In genomic region chr6:141492885-141493284, GRCh38 we compare ENCODE assay signal across 18 cellular contexts.
DNase-seq lines count a peak whose midpoint lies in the region; TF ChIP-seq lines count a peak whose summit lies in the region.
"Had no signal": no experiment of that assay in that cellular context is flagged by ENCODE, and none has a peak within 500 bp of the region (broad histone marks: within the 10 kb centered on the region; RNA-seq: fewer than 3 reads in every experiment).

No MANE protein-coding gene starts in this region.

- POLR2A ChIA-PET in OCI-LY7 (lab: Charles Lee), result interaction anchor here (1.3 kb wide), 1 partner anchor 10 kb away, joined by 4 read pairs; no protein-coding TSS in a partner anchor

- H3K36me3 Mint-ChIP-seq in H9 (ENCODE audit: insufficient read depth in 1 of 3, low read depth in 3 of 3), result peaks cover 15 to 26% (median 24%) of the 10 kb centered on the region in 3 experiments
- H3K36me3 Mint-ChIP-seq: CD14-positive monocyte; CD4-positive, alpha-beta memory T cell had no signal

- H3K79me1 ChIP-seq in trophoblast cell (ENCODE audit: low read length) (no peaks in the 10 kb centered on the region), H9 (ENCODE audit: insufficient read depth, low read depth, low read length, poor library complexity, severe bottlenecking) (no peaks in the 10 kb centered on the region)

- no peaks in the 10 kb centered on the region for H3K9me2 ChIP-seq in OCI-LY7 (ENCODE audit: insufficient read depth, low read length)

- H3K9me3 ChIP-seq in OCI-LY7 (ENCODE audit: low read length) (peaks cover 6% of the 10 kb centered on the region; the same call in 1 of the 2 replicates), trophoblast cell (ENCODE audit: insufficient read depth, low read depth, low read length) (no peaks in the 10 kb centered on the region), H9 (ENCODE audit: control insufficient read depth, low read depth, low read length) (no peaks in the 10 kb centered on the region)
- H3K9me3 ChIP-seq: A549 had no signal

- H2BK120ac ChIP-seq in trophoblast cell (ENCODE audit: insufficient read depth, low read length, poor library complexity) (no peak overlapping the region), H9 (ENCODE audit: low read depth, low read length, poor library complexity, severe bottlenecking) (no peak overlapping the region)

- H3K4me3 Mint-ChIP-seq in H9, result no peak overlapping the region; a peak in 1 of 5 replicates
- H3K4me3 Mint-ChIP-seq: CD14-positive monocyte; CD4-positive, alpha-beta memory T cell had no signal

- no peak overlapping the region for H4K5ac ChIP-seq in H9 (ENCODE audit: insufficient read length, low read depth, low read length)

- DNase-seq in DMS53 (lab: John Stamatoyannopoulos, UW), result peak; percentile 49
- DNase-seq in DMS53 treated with DMSO at 0.1 percent for 48 hours (lab: John Stamatoyannopoulos, UW; ENCODE audit: unreplicated experiment), result no peak
- no peak for DNase-seq in OCI-LY7 (ENCODE audit: low spot score)
- peak; percentile 72 for DNase-seq in epithelial cell of esophagus (ENCODE audit: low read depth)
- DNase-seq in trophoblast cell, result peak; percentile 5 to 72
- DNase-seq in stimulated activated CD8-positive, alpha-beta memory T cell treated with anti-CD3 and anti-CD28 coated beads, Interleukin-4, amount 100 ng/mL, for 48 hours, result no peak
- no peak for DNase-seq in H9
- DNase-seq: AML-193; CD4-positive, alpha-beta memory T cell; DMS153; DND-41; EL; HCEC 1CT had no signal

- no peaks in the 10 kb centered on the region for H3K27me3 ChIP-seq in trophoblast cell (ENCODE audit: insufficient read depth, low read length)
- H3K27me3 ChIP-seq in H9 (ENCODE audit: insufficient read depth, low read length), result no peaks in the 10 kb centered on the region
- H3K27me3 ChIP-seq: BLaER1 had no signal

- BruUV-seq in OCI-LY7 (replicated peaks; lab: Mats Ljungman, UMichigan), result no TSS peak

- H4K8ac ChIP-seq in trophoblast cell (ENCODE audit: low read depth, low read length) (no peak overlapping the region), H9 (replicated peaks; ENCODE audit: insufficient read length, low read depth, low read length) (no peak overlapping the region)

- no peak overlapping the region for H3K9ac ChIP-seq in trophoblast cell (ENCODE audit: low read length)
- H3K9ac ChIP-seq in H9 (ENCODE audit: extremely low read depth, insufficient read length, low read length), result no peak overlapping the region
- H3K9ac ChIP-seq: BLaER1 had no signal

- no peak overlapping the region for H3K23ac ChIP-seq in trophoblast cell (ENCODE audit: low read length)
- H3K23ac ChIP-seq in H9 (ENCODE audit: insufficient read length, low read depth, low read length), result no peak overlapping the region

- H3K27me3 Mint-ChIP-seq in H9 (ENCODE audit: low read depth), result no peaks in the 10 kb centered on the region
- H3K27me3 Mint-ChIP-seq: CD4-positive, alpha-beta memory T cell had no signal

- H3K79me2 ChIP-seq in OCI-LY7 (ENCODE audit: insufficient read depth, low read depth, low read length) (no peaks in the 10 kb centered on the region), trophoblast cell (ENCODE audit: control insufficient read depth, insufficient read depth, low read length, poor library complexity) (no peaks in the 10 kb centered on the region), H9 (ENCODE audit: insufficient read depth, low read length) (no peaks in the 10 kb centered on the region)

- H3K27ac ChIP-seq in OCI-LY7 (ENCODE audit: low read depth, low read length, poor library complexity, severe bottlenecking), result no peak overlapping the region
- H3K27ac ChIP-seq in trophoblast cell (ENCODE audit: low read depth, low read length), result no peak overlapping the region
- H3K27ac ChIP-seq in H9 (ENCODE audit: insufficient read length, low read depth, low read length), result no peak overlapping the region
- H3K27ac ChIP-seq: 22Rv1, A549, BLaER1 had no signal

- no peak overlapping the region for H3K14ac ChIP-seq in trophoblast cell (ENCODE audit: low read length)
- no peak overlapping the region for H3K14ac ChIP-seq in H9 (ENCODE audit: insufficient read depth, low read length)

- H3K23me2 ChIP-seq in H9 (ENCODE audit: insufficient read length, low read depth, low read length, poor library complexity, severe bottlenecking), result no peaks in the 10 kb centered on the region

- H2BK15ac ChIP-seq in H9 (ENCODE audit: low read depth, low read length), result no peak overlapping the region

- H3K18ac ChIP-seq in trophoblast cell (ENCODE audit: low read length), result no peak overlapping the region
- no peak overlapping the region for H3K18ac ChIP-seq in H9 (ENCODE audit: insufficient read length, low read depth, low read length)

- H3K4ac ChIP-seq in trophoblast cell (ENCODE audit: low read depth, low read length) (no peak overlapping the region), H9 (ENCODE audit: low read depth, low read length) (no peak overlapping the region)

- H3T11ph ChIP-seq in H9 (ENCODE audit: low read length), result no peak overlapping the region

- no peak overlapping the region for H4K91ac ChIP-seq in trophoblast cell (ENCODE audit: low read depth, low read length)
- no peak overlapping the region for H4K91ac ChIP-seq in H9 (ENCODE audit: insufficient read length, low read depth, low read length)

- H3K4me3 ChIP-seq in OCI-LY7 (ENCODE audit: low read depth, low read length, poor library complexity, severe bottlenecking) (no peak overlapping the region), epithelial cell of esophagus (ENCODE audit: low read length) (no peak overlapping the region), trophoblast cell (ENCODE audit: low read depth, low read length) (no peak overlapping the region)
- H3K4me3 ChIP-seq: A549, BLaER1, GM12878 had no signal

- TF ChIP-seq CTCF in OCI-LY7 (conservative IDR thresholded peaks at IDR 0.05; ENCODE audit: low read length) (no peak), epithelial cell of esophagus (IDR thresholded peaks at IDR 0.05; ENCODE audit: insufficient read depth, low read depth, low read length, missing control alignments) (no peak), H9 (conservative IDR thresholded peaks at IDR 0.05) (no peak)

- no peak overlapping the region; a peak in 1 of 7 replicates for H3K27ac Mint-ChIP-seq in H9
- H3K27ac Mint-ChIP-seq: CD14-positive monocyte had no signal

- H2AK5ac ChIP-seq in trophoblast cell (ENCODE audit: low read length) (no peak overlapping the region), H9 (ENCODE audit: insufficient read length, low read length) (no peak overlapping the region)

- H2BK12ac ChIP-seq in trophoblast cell (ENCODE audit: low read length) (no peak overlapping the region), H9 (ENCODE audit: insufficient read length, low read depth, low read length) (no peak overlapping the region)

- H3K4me2 ChIP-seq in OCI-LY7 (ENCODE audit: low read length) (no peak overlapping the region), trophoblast cell (ENCODE audit: low read length) (no peak overlapping the region), H9 (ENCODE audit: insufficient read depth, insufficient read length, low read length) (no peak overlapping the region)
- H3K4me2 ChIP-seq: A549, BLaER1 had no signal

- peaks cover 11 to 23% of the 10 kb centered on the region in 2 experiments; a peak in 4 of 5 replicates for H3K9me3 Mint-ChIP-seq in H9
- H3K9me3 Mint-ChIP-seq: CD4-positive, alpha-beta memory T cell had no signal

- H2BK5ac ChIP-seq in trophoblast cell (ENCODE audit: low read depth, low read length, poor library complexity) (no peak overlapping the region), H9 (ENCODE audit: insufficient read length, low read length) (no peak overlapping the region)

- intact Hi-C loops in OCI-LY7 (cut with micrococcal nuclease; ENCODE audit: unreplicated experiment), result no loop called here

- CTCF ChIA-PET in OCI-LY7 (lab: Charles Lee; ENCODE audit: unreplicated experiment), result no interaction called here

- WGBS in trophoblast cell (ENCODE audit: extremely low coverage, insufficient coverage, insufficient read length), result no CpG with 5 or more reads among the region's 1 CpG
- no CpG with 5 or more reads among the region's 1 CpG for WGBS in H9 (ENCODE audit: extremely low coverage, insufficient read length, low lambda C conversion rate)

- H2BK20ac ChIP-seq in H9 (ENCODE audit: low read depth, low read length, poor library complexity, severe bottlenecking), result no peak overlapping the region

- no peak overlapping the region for H3K56ac ChIP-seq in H9 (ENCODE audit: insufficient read length, low read depth, low read length)

- H3K4me1 ChIP-seq in OCI-LY7 (ENCODE audit: insufficient read depth, low read length, poor library complexity, severe bottlenecking) (peaks cover 9% of the 10 kb centered on the region), trophoblast cell (ENCODE audit: control insufficient read depth in 1 of 2, insufficient read depth in 2 of 2, low read length in 2 of 2) (no peaks in the 10 kb centered on the region), H9 (ENCODE audit: insufficient read depth, low read length) (no peaks in the 10 kb centered on the region)
- H3K4me1 ChIP-seq: A549 had no signal

- H2AFZ ChIP-seq in OCI-LY7 (ENCODE audit: low read length) (peak overlapping the region; percentile 27; the same call in 1 of the 2 replicates), trophoblast cell (ENCODE audit: insufficient read depth, low read length, poor library complexity) (no peak overlapping the region), H9 (ENCODE audit: low read length) (no peak overlapping the region)

- peaks cover 9 to 12% of the 10 kb centered on the region in 2 experiments for H3K4me1 Mint-ChIP-seq in H9

- no peak overlapping the region for H4K12ac ChIP-seq in trophoblast cell (ENCODE audit: low read depth, low read length)

- H3K36me3 ChIP-seq in OCI-LY7 (ENCODE audit: insufficient read depth, low read length) (no peaks in the 10 kb centered on the region), trophoblast cell (ENCODE audit: control insufficient read depth in 1 of 2, insufficient read depth in 2 of 2, low read length in 2 of 2) (no peaks in the 10 kb centered on the region)
- H3K36me3 ChIP-seq: BLaER1 had no signal

- H4K20me1 ChIP-seq in OCI-LY7 (ENCODE audit: insufficient read depth, low read length), result no peaks in the 10 kb centered on the region
- H4K20me1 ChIP-seq in H9 (ENCODE audit: control insufficient read depth, insufficient read depth, insufficient read length), result no peaks in the 10 kb centered on the region
- H4K20me1 ChIP-seq: BLaER1 had no signal

Comparison
In these comparisons a context has a peak if more than half of its experiments do, and no peak if none do; other contexts are left out.
1. DNase-seq: peak in DMS53 (single experiment), epithelial cell of esophagus (single experiment) and trophoblast cell (2 of 2); none in DMS53 treated with DMSO at 0.1 percent for 48 hours (single experiment), OCI-LY7 (single experiment), stimulated activated CD8-positive, alpha-beta memory T cell treated with anti-CD3 and anti-CD28 coated beads, Interleukin-4, amount 100 ng/mL, for 48 hours (single experiment) and H9 (single experiment).